ENCODE assay signal across 23 cellular contexts in genomic region chr5:94471496-94471895, GRCh38.
A peak's percentile ranks its signal among the peaks of the same experiment; 100 is the strongest.
DNase-seq lines count a peak whose midpoint lies in the region; ATAC-seq and TF ChIP-seq lines count a peak whose summit lies in the region.
"Had no signal": no experiment of that assay in that cellular context is flagged by ENCODE, and none has a peak within 500 bp of the region (broad histone marks: within the 10 kb centered on the region; RNA-seq: fewer than 3 reads in every experiment).

No MANE protein-coding gene starts in this region.

- no peaks in the 10 kb centered on the region for H3K36me3 ChIP-seq in MG63
- H3K36me3 ChIP-seq in breast epithelium = no peaks in the 10 kb centered on the region
- H3K36me3 ChIP-seq: ascending aorta, upper lobe of right lung had no signal

- H3K4me1 ChIP-seq in breast epithelium = no peaks in the 10 kb centered on the region
- H3K4me1 ChIP-seq: ascending aorta, upper lobe of right lung had no signal

- peak; percentile 19 for DNase-seq in NCI-H2227 (lab: John Stamatoyannopoulos, UW; ENCODE audit: unreplicated experiment)
- DNase-seq in NCI-H2227 treated with DMSO at 0.1 percent for 48 hours (lab: John Stamatoyannopoulos, UW) = no peak
- peak; percentile 24 for DNase-seq in fibroblast of pulmonary artery (ENCODE audit: low read depth)
- no peak for DNase-seq in MG63
- no peak for DNase-seq in breast epithelium (ENCODE audit: low spot score in 2 of 2)
- no peak for DNase-seq in cortex of kidney (lab: John Stamatoyannopoulos, UW)
- DNase-seq in stimulated activated CD4-positive, alpha-beta T cell treated with anti-CD3 and anti-CD28 coated beads, Interleukin-4, amount 100 ng/mL, for 1 hour = no peak
- DNase-seq: activated CD4-positive, CD25-positive, alpha-beta regulatory T cell treated with anti-CD3 and anti-CD28 coated beads, Interleukin-2, amount 50 U/mL, for 72 hours; activated CD8-positive, alpha-beta memory T cell treated with anti-CD3 and anti-CD28 coated beads for 24 hours; activated T-cell treated with anti-CD3 and anti-CD28 coated beads, Interleukin-2, amount 50 U/mL, for 48 hours; foreskin melanocyte; GF-D8; H7; kidney; NCI-H1048; NCI-H446 treated with DMSO at 0.1 percent for 48 hours; retina; RPMI8226; stimulated activated CD8-positive, alpha-beta memory T cell treated with anti-CD3 and anti-CD28 coated beads, Interleukin-4, amount 100 ng/mL, for 48 hours; upper lobe of right lung had no signal

- no peaks in the 10 kb centered on the region for H3K9me3 ChIP-seq in MG63
- H3K9me3 ChIP-seq in breast epithelium = no peaks in the 10 kb centered on the region
- H3K9me3 ChIP-seq: ascending aorta, upper lobe of right lung had no signal

- H3K27me3 ChIP-seq in MG63 (no peaks in the 10 kb centered on the region), breast epithelium (no peaks in the 10 kb centered on the region)
- H3K27me3 ChIP-seq: ascending aorta, upper lobe of right lung had no signal

- H3K4me3 ChIP-seq in fibroblast of pulmonary artery (replicated peaks; ENCODE audit: low read depth, low read length) (no peak overlapping the region), MG63 (no peak overlapping the region), breast epithelium (no peak overlapping the region)
- H3K4me3 ChIP-seq: ascending aorta, lung, upper lobe of right lung had no signal

- intact Hi-C loops in breast epithelium (cut with DNase I; ENCODE audit: low total_unique reads) = loop anchor here (5.0 kb wide), 1 partner anchor 489 kb away; no protein-coding TSS in a partner anchor

- peak; percentile 71 for ATAC-seq in SK-N-SH treated with all-trans-retinoic acid at 6 μM for 48 hours
- ATAC-seq: upper lobe of right lung had no signal

- H3K27ac ChIP-seq in breast epithelium = no peak overlapping the region
- H3K27ac ChIP-seq: ascending aorta, upper lobe of right lung had no signal

- TF ChIP-seq CTCF in fibroblast of pulmonary artery (IDR thresholded peaks at IDR 0.05; ENCODE audit: low read length, missing control alignments) (no peak), breast epithelium (IDR thresholded peaks at IDR 0.05) (no peak)

- no peak for TF ChIP-seq POLR2A in breast epithelium (IDR thresholded peaks at IDR 0.05)

TF ChIP-seq in SK-N-SH treated with all-trans-retinoic acid at 6 μM for 48 hours, 23 proteins besides CTCF, POLR2A, EP300 and RAD21 (continues in another document):
- no peak for TF ChIP-seq ZFP30 (CRISPR knock-in tag; IDR thresholded peaks at IDR 0.05)
- no peak for TF ChIP-seq CSDC2 (CRISPR knock-in tag; IDR thresholded peaks at IDR 0.05)
- TF ChIP-seq, protein P1, sequence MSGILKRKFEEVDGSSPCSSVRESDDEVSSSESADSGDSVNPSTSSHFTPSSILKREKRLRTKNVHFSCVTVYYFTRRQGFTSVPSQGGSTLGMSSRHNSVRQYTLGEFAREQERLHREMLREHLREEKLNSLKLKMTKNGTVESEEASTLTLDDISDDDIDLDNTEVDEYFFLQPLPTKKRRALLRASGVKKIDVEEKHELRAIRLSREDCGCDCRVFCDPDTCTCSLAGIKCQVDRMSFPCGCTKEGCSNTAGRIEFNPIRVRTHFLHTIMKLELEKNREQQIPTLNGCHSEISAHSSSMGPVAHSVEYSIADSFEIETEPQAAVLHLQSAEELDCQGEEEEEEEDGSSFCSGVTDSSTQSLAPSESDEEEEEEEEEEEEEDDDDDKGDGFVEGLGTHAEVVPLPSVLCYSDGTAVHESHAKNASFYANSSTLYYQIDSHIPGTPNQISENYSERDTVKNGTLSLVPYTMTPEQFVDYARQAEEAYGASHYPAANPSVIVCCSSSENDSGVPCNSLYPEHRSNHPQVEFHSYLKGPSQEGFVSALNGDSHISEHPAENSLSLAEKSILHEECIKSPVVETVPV (CRISPR knock-in tag; IDR thresholded peaks at IDR 0.05) = no peak
- no peak for TF ChIP-seq RARB (CRISPR knock-in tag; IDR thresholded peaks at IDR 0.05)
- no peak for TF ChIP-seq ZFP3 (CRISPR knock-in tag; IDR thresholded peaks at IDR 0.05)
- peak; percentile 70; the same call in 1 of the 2 replicates for TF ChIP-seq ZC3H10 (CRISPR knock-in tag; IDR thresholded peaks at IDR 0.05)
- TF ChIP-seq, protein P2, sequence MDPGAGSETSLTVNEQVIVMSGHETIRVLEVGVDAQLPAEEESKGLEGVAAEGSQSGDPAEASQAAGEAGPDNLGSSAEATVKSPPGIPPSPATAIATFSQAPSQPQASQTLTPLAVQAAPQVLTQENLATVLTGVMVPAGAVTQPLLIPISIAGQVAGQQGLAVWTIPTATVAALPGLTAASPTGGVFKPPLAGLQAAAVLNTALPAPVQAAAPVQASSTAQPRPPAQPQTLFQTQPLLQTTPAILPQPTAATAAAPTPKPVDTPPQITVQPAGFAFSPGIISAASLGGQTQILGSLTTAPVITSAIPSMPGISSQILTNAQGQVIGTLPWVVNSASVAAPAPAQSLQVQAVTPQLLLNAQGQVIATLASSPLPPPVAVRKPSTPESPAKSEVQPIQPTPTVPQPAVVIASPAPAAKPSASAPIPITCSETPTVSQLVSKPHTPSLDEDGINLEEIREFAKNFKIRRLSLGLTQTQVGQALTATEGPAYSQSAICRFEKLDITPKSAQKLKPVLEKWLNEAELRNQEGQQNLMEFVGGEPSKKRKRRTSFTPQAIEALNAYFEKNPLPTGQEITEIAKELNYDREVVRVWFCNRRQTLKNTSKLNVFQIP (CRISPR knock-in tag; IDR thresholded peaks at IDR 0.05; ENCODE audit: borderline replicate concordance, low read depth) = no peak
- no peak for TF ChIP-seq PPARA (CRISPR knock-in tag; IDR thresholded peaks at IDR 0.05; ENCODE audit: borderline replicate concordance)
- TF ChIP-seq TCF4 (CRISPR knock-in tag; IDR thresholded peaks at IDR 0.05; ENCODE audit: borderline replicate concordance) = peak; percentile 60; the same call in 1 of the 2 replicates
- TF ChIP-seq, protein P3, sequence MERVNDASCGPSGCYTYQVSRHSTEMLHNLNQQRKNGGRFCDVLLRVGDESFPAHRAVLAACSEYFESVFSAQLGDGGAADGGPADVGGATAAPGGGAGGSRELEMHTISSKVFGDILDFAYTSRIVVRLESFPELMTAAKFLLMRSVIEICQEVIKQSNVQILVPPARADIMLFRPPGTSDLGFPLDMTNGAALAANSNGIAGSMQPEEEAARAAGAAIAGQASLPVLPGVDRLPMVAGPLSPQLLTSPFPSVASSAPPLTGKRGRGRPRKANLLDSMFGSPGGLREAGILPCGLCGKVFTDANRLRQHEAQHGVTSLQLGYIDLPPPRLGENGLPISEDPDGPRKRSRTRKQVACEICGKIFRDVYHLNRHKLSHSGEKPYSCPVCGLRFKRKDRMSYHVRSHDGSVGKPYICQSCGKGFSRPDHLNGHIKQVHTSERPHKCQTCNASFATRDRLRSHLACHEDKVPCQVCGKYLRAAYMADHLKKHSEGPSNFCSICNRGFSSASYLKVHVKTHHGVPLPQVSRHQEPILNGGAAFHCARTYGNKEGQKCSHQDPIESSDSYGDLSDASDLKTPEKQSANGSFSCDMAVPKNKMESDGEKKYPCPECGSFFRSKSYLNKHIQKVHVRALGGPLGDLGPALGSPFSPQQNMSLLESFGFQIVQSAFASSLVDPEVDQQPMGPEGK (CRISPR knock-in tag; IDR thresholded peaks at IDR 0.05; ENCODE audit: borderline replicate concordance) = no peak
- TF ChIP-seq ISL1 (CRISPR knock-in tag; IDR thresholded peaks at IDR 0.05) = peak; percentile 65
- TF ChIP-seq BACH2 (CRISPR knock-in tag; IDR thresholded peaks at IDR 0.05; ENCODE audit: borderline replicate concordance) = no peak
- TF ChIP-seq ESRRG (CRISPR knock-in tag; IDR thresholded peaks at IDR 0.05) = no peak
- TF ChIP-seq TSHZ2 (CRISPR knock-in tag; IDR thresholded peaks at IDR 0.05) = peak; percentile 87; the same call in 1 of the 2 replicates
- TF ChIP-seq ZNF565 (CRISPR knock-in tag; conservative IDR thresholded peaks at IDR 0.05; ENCODE audit: low read depth) = no peak
- no peak for TF ChIP-seq OSR1 (CRISPR knock-in tag; IDR thresholded peaks at IDR 0.05)
- no peak for TF ChIP-seq ARNTL (CRISPR knock-in tag; IDR thresholded peaks at IDR 0.05; ENCODE audit: borderline replicate concordance, low read depth)
- TF ChIP-seq CREB5 (CRISPR knock-in tag; IDR thresholded peaks at IDR 0.05; ENCODE audit: low read depth) = no peak
- TF ChIP-seq ZNF70 (CRISPR knock-in tag; IDR thresholded peaks at IDR 0.05) = no peak
- TF ChIP-seq TOX (CRISPR knock-in tag; IDR thresholded peaks at IDR 0.05; ENCODE audit: borderline replicate concordance) = peak; percentile 89; the same call in 1 of the 2 replicates

Comparison
In these comparisons a context has a peak if more than half of its experiments do, and no peak if none do; other contexts are left out.
1. DNase-seq: peak in NCI-H2227 (single experiment) and fibroblast of pulmonary artery (single experiment); none in NCI-H2227 treated with DMSO at 0.1 percent for 48 hours (single experiment), MG63 (single experiment), breast epithelium (0 of 2), cortex of kidney (single experiment) and stimulated activated CD4-positive, alpha-beta T cell treated with anti-CD3 and anti-CD28 coated beads, Interleukin-4, amount 100 ng/mL, for 1 hour (single experiment).